ENCODE assay signal across 12 cellular contexts in the genomic region with DNA sequence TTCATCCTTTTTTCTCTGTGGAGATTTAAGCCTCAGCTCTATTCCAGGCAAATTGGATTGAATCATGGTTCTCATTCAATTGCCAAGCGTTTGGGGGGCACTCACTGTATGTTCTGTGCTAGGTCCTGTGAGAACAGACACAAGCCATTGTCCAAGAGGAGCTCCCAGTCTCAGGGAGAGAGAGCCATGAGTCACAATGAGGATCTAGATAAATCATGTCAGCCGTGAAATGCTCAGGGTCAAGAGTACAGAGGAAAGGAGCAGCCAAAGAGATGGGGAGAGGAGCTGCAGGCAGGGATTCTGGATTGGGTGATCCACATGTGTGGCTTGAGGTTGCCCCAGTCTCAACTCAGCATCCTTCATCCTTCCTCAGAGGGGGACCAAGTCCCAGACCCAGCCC.
A peak's percentile ranks its signal among the peaks of the same experiment; 100 is the strongest.
DNase-seq lines count a peak whose midpoint lies in the region.
"Had no signal": no experiment of that assay in that cellular context is flagged by ENCODE, and none has a peak within 500 bp of the region (broad histone marks: within the 10 kb centered on the region; RNA-seq: fewer than 3 reads in every experiment).

No MANE protein-coding gene starts in this region.

- peak; percentile 37 for DNase-seq in AG08396 (ENCODE audit: low spot score)
- peak; percentile 76 for DNase-seq in LHCN-M2 (ENCODE audit: low read depth)
- DNase-seq in dermis blood vessel endothelial cell, result peak; percentile 24
- peak; percentile 54 for DNase-seq in myocyte (ENCODE audit: low read depth)
- no peak for DNase-seq in medulla oblongata (ENCODE audit: extremely low spot score)
- DNase-seq in NCI-H526 treated with DMSO at 0.1 percent for 48 hours (lab: John Stamatoyannopoulos, UW), result no peak
- DNase-seq in putamen (ENCODE audit: low spot score), result no peak
- DNase-seq in nucleus accumbens (lab: John Stamatoyannopoulos, UW), result no peak
- DNase-seq: activated CD4-positive, alpha-beta T cell treated with anti-CD3 and anti-CD28 coated beads, Interleukin-2, amount 10 ng/mL, durations not matched to agents 7 days and 5 days; GDM1; NCI-H2171 treated with DMSO at 0.1 percent for 48 hours; uterus had no signal

Comparison
In these comparisons a context has a peak if more than half of its experiments do, and no peak if none do; other contexts are left out.
1. DNase-seq: peak in AG08396 (single experiment), LHCN-M2 (single experiment), dermis blood vessel endothelial cell (single experiment) and myocyte (single experiment); none in medulla oblongata (single experiment), NCI-H526 treated with DMSO at 0.1 percent for 48 hours (single experiment), putamen (single experiment) and nucleus accumbens (0 of 56).